ENCODE assay signal across 22 cellular contexts in the genomic region with DNA sequence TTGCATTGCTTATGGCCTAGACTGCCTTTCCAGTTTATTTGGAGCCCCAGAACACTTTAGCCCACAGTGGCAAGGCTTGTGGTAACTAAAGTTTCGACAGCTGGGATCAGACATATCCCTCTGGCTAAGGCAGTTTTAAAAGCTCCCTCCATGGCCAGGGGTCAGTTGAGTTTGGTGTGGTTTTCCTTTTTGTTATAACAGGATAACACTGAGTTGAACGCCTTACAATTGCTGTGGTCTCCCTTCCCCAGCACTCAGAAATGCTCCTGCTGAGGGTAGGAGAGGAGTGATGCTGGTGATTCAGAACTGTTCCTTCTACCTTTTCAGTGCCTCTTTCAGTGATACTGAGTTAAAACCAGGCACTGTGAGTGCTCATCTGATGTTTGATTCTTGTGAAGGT.
DNase-seq lines count a peak whose midpoint lies in the region; FAIRE-seq and TF ChIP-seq lines count a peak whose summit lies in the region.
"Had no signal": no experiment of that assay in that cellular context is flagged by ENCODE, and none has a peak within 500 bp of the region (broad histone marks: within the 10 kb centered on the region; RNA-seq: fewer than 3 reads in every experiment).

No MANE protein-coding gene starts in this region.

- H4K5ac ChIP-seq in H1 (ENCODE audit: insufficient read length, low read depth, low read length): no peak overlapping the region

- H3K4me3 ChIP-seq in H1 (ENCODE audit: extremely low read depth in 1 of 4, insufficient read depth in 2 of 4, low read depth in 3 of 4, low read length in 4 of 4): no peak overlapping the region
- H3K4me3 ChIP-seq: PC-9, SJSA1 had no signal

- peaks cover 24% of the 10 kb centered on the region for H3K9me3 Mint-ChIP-seq in nephron progenitor cell

- H2BK120ac ChIP-seq in H1 (replicated peaks; ENCODE audit: low read depth, low read length): no peak overlapping the region

- H3K4me2 ChIP-seq in H1 (ENCODE audit: insufficient read depth in 1 of 2, low read depth in 2 of 2, low read length in 2 of 2): no peak overlapping the region
- H3K4me2 ChIP-seq: PC-9 had no signal

- H3K23ac ChIP-seq in H1 (ENCODE audit: insufficient read length): no peak overlapping the region

- H3K4ac ChIP-seq in H1 (replicated peaks; ENCODE audit: insufficient read length, low read depth, low read length): no peak overlapping the region

- CTCF ChIA-PET in H1 (lab: Charles Lee; ENCODE audit: partially characterized antibody): interaction anchor here (1.2 kb wide), 1 partner anchor 17 kb away, joined by 3 read pairs; no protein-coding TSS in a partner anchor

- H4K91ac ChIP-seq in H1 (replicated peaks; ENCODE audit: insufficient read length, low read length): no peak overlapping the region

- H3K9me3 ChIP-seq in H1 (ENCODE audit: insufficient read depth in 2 of 2, low read depth in 1 of 2, low read length in 1 of 2): no peaks in the 10 kb centered on the region
- H3K9me3 ChIP-seq: SJSA1 had no signal

- no peak overlapping the region for H3K27ac ChIP-seq in H1 (ENCODE audit: low read depth, low read length)
- H3K27ac ChIP-seq: 22Rv1, PC-9, SJSA1 had no signal

- H3K27me3 Mint-ChIP-seq in nephron progenitor cell (ENCODE audit: low read depth, poor library complexity): no peaks in the 10 kb centered on the region

- FAIRE-seq in H1 (lab: Jason Lieb, UNC) (no peak), GM19239 (lab: Jason Lieb, UNC) (no peak)

- H3K4me1 Mint-ChIP-seq in nephron progenitor cell: no peaks in the 10 kb centered on the region

- no peak overlapping the region for H2AFZ ChIP-seq in H1 (ENCODE audit: low read length)
- H2AFZ ChIP-seq: PC-9 had no signal

- H2BK5ac ChIP-seq in H1 (ENCODE audit: low read depth, low read length): peak overlapping the region; percentile 26; the same call in 1 of the 2 replicates

- TF ChIP-seq RAD21 in H1 (IDR thresholded peaks at IDR 0.05 in 1 of 2, conservative IDR thresholded peaks at IDR 0.05 in 1 of 2; ENCODE audit: low read depth in 2 of 2, low read length in 2 of 2): no peak

- H3K18ac ChIP-seq in H1 (ENCODE audit: extremely low read depth, low read length): no peak overlapping the region

- peaks cover 6% of the 10 kb centered on the region; the same call in 1 of the 2 replicates for H3K79me1 ChIP-seq in H1 (ENCODE audit: low read depth, low read length)

- peaks cover 0 to 10% (median 3%) of the 10 kb centered on the region in 4 experiments; a peak in 3 of 7 replicates for H3K4me1 ChIP-seq in H1 (replicated peaks in 1 of 4; ENCODE audit: control insufficient read depth in 3 of 4, insufficient read depth in 4 of 4, low read length in 3 of 4)

- peak overlapping the region; percentile 53 for H3K27ac Mint-ChIP-seq in nephron progenitor cell

- POLR2A ChIA-PET in H1 (lab: Charles Lee; ENCODE audit: partially characterized antibody): no interaction called here

- TF ChIP-seq CTCF in H1 (IDR thresholded peaks at IDR 0.05; ENCODE audit: control extremely low read depth in 1 of 3, insufficient read depth in 1 of 3, low read depth in 1 of 3, low read length in 3 of 3) (no peak), nephron progenitor cell (IDR thresholded peaks at IDR 0.05) (no peak)

- H3K36me3 ChIP-seq in H1 (ENCODE audit: control insufficient read depth in 2 of 4, insufficient read depth in 4 of 4, low read length in 3 of 4): no peaks in the 10 kb centered on the region
- H3K36me3 ChIP-seq: SJSA1 had no signal

- no peak overlapping the region for H3K14ac ChIP-seq in H1 (ENCODE audit: insufficient read length)

- H3K36me3 Mint-ChIP-seq in nephron progenitor cell (ENCODE audit: low read depth): peaks cover 22% of the 10 kb centered on the region

- H2BK15ac ChIP-seq in H1 (ENCODE audit: low read length): no peak overlapping the region

- H4K8ac ChIP-seq in H1 (ENCODE audit: extremely low read depth, insufficient read depth, low read length): no peak overlapping the region

- DNase-seq in DMS53 (lab: John Stamatoyannopoulos, UW) (peak; percentile 29), DMS53 treated with DMSO at 0.1 percent for 48 hours (lab: John Stamatoyannopoulos, UW; ENCODE audit: unreplicated experiment) (no peak), H1 (ENCODE audit: low read depth in 1 of 2, low spot score in 2 of 2) (no peak), nephron progenitor cell (no peak), GM19239 (ENCODE audit: insufficient read length, low spot score) (no peak), KG1 (lab: John Stamatoyannopoulos, UW) (no peak), activated T-cell treated with anti-CD3 and anti-CD28 coated beads for 4 hours (no peak)
- DNase-seq: Calu3; H7; Karpas-422; MV-4-11; NCI-H1105 treated with DMSO at 0.1 percent for 48 hours; NCI-H146; NCI-H1930; NCI-H2107; NCI-H446 treated with DMSO at 0.1 percent for 48 hours; NCI-H526; NCI-H82; NK-92 treated with Interleukin-12 subunit alpha and Interleukin-12 subunit beta, amount 100 ng/mL, for 24 hours; PC-9 had no signal

- H2AK5ac ChIP-seq in H1 (ENCODE audit: low read depth, low read length): no peak overlapping the region

- WGBS in H1 (ENCODE audit: extremely low coverage in 1 of 2, insufficient coverage in 1 of 2, insufficient read length in 1 of 2, insufficient replicate concordance in 2 of 2, low coverage in 1 of 2, low lambda C conversion rate in 2 of 2, missing lambda C conversion rate in 1 of 2), 2 experiments: 68% methylated on average over 2 of the region's 2 CpGs; no CpG with 5 or more reads in 1 of the 2 experiments

- H2BK20ac ChIP-seq in H1 (ENCODE audit: low read length): no peak overlapping the region

- TF ChIP-seq EP300 in H1 (IDR thresholded peaks at IDR 0.05; ENCODE audit: borderline replicate concordance in 1 of 2, low read depth in 2 of 2, low read length in 2 of 2): no peak

- peak overlapping the region; percentile 12; the same call in 1 of the 2 replicates for H2BK12ac ChIP-seq in H1 (ENCODE audit: low read depth, low read length)

- H3K27me3 ChIP-seq in H1 (replicated peaks in 1 of 4; ENCODE audit: control insufficient read depth in 3 of 4, extremely low read depth in 1 of 4, insufficient read depth in 3 of 4, low read length in 3 of 4): no peaks in the 10 kb centered on the region
- H3K27me3 ChIP-seq: SJSA1 had no signal

- no peak for TF ChIP-seq POLR2A in H1 (IDR thresholded peaks at IDR 0.05; ENCODE audit: control extremely low read depth in 1 of 2, low read depth in 2 of 2, low read length in 2 of 2)

- peaks cover 0 to 88% of the 10 kb centered on the region in 2 experiments; a peak in 3 of 4 replicates for H3K79me2 ChIP-seq in H1 (ENCODE audit: control insufficient read depth in 1 of 2, insufficient read depth in 2 of 2, low read length in 2 of 2)

- H3K9ac ChIP-seq in H1 (replicated peaks in 1 of 4; ENCODE audit: extremely low read depth in 1 of 4, low read depth in 3 of 4, low read length in 3 of 4): no peak overlapping the region

- no peaks in the 10 kb centered on the region for H3K23me2 ChIP-seq in H1 (ENCODE audit: low read depth, low read length)

- no peak overlapping the region for H3K4me3 Mint-ChIP-seq in nephron progenitor cell

- peaks cover 0 to 7% of the 10 kb centered on the region in 2 experiments for H4K20me1 ChIP-seq in H1 (replicated peaks in 1 of 2; ENCODE audit: control insufficient read depth in 1 of 2, insufficient read depth in 2 of 2, low read length in 2 of 2)

- no peak overlapping the region for H3K56ac ChIP-seq in H1 (replicated peaks; ENCODE audit: insufficient read length, low read depth, low read length)

TF ChIP-seq in H1, 55 proteins besides CTCF, POLR2A, EP300 and RAD21 (continues in another document):
- no peak for TF ChIP-seq CEBPB (IDR thresholded peaks at IDR 0.05; ENCODE audit: low read depth, low read length)
- TF ChIP-seq TAF7 (optimal IDR thresholded peaks at IDR 0.05; ENCODE audit: borderline replicate concordance, low read depth, low read length): no peak
- TF ChIP-seq, protein P1, sequence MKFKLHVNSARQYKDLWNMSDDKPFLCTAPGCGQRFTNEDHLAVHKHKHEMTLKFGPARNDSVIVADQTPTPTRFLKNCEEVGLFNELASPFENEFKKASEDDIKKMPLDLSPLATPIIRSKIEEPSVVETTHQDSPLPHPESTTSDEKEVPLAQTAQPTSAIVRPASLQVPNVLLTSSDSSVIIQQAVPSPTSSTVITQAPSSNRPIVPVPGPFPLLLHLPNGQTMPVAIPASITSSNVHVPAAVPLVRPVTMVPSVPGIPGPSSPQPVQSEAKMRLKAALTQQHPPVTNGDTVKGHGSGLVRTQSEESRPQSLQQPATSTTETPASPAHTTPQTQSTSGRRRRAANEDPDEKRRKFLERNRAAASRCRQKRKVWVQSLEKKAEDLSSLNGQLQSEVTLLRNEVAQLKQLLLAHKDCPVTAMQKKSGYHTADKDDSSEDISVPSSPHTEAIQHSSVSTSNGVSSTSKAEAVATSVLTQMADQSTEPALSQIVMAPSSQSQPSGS (IDR thresholded peaks at IDR 0.05; ENCODE audit: low read length): no peak
- TF ChIP-seq CBX5 (IDR thresholded peaks at IDR 0.05; ENCODE audit: low read depth, low read length): no peak
- TF ChIP-seq SRF (IDR thresholded peaks at IDR 0.05; ENCODE audit: low read depth, low read length): no peak
- TF ChIP-seq GTF2F1 (IDR thresholded peaks at IDR 0.05; ENCODE audit: borderline replicate concordance, low read depth, low read length): no peak
- TF ChIP-seq RBBP5 (IDR thresholded peaks at IDR 0.05; ENCODE audit: borderline replicate concordance, low read depth, low read length): no peak
- TF ChIP-seq FOSL1 (IDR thresholded peaks at IDR 0.05; ENCODE audit: insufficient read depth, low read depth, low read length): no peak
- no peak for TF ChIP-seq CHD1 (IDR thresholded peaks at IDR 0.05; ENCODE audit: low read depth, low read length)
- TF ChIP-seq ZNF274 (IDR thresholded peaks at IDR 0.05; ENCODE audit: borderline replicate concordance, extremely low read depth, low read length): no peak
- no peak for TF ChIP-seq BRCA1 (IDR thresholded peaks at IDR 0.05; ENCODE audit: low read depth, low read length)
- TF ChIP-seq, protein P2, sequence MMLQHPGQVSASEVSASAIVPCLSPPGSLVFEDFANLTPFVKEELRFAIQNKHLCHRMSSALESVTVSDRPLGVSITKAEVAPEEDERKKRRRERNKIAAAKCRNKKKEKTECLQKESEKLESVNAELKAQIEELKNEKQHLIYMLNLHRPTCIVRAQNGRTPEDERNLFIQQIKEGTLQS (IDR thresholded peaks at IDR 0.05; ENCODE audit: insufficient read depth, low read depth, low read length): no peak
- no peak for TF ChIP-seq PHF8 (conservative IDR thresholded peaks at IDR 0.05; ENCODE audit: low read depth, low read length)
- no peak for TF ChIP-seq KDM1A (IDR thresholded peaks at IDR 0.05; ENCODE audit: borderline replicate concordance, low read length)
- no peak for TF ChIP-seq EZH2 (IDR thresholded peaks at IDR 0.05; ENCODE audit: low read depth, low read length, severe bottlenecking)
- TF ChIP-seq SIX5 (IDR thresholded peaks at IDR 0.05; ENCODE audit: low read depth, low read length): no peak
- no peak for TF ChIP-seq RFX5 (IDR thresholded peaks at IDR 0.05; ENCODE audit: borderline replicate concordance, low read depth, low read length)
- no peak for TF ChIP-seq SP2 (IDR thresholded peaks at IDR 0.05; ENCODE audit: low read length)
- TF ChIP-seq NRF1 (IDR thresholded peaks at IDR 0.05; ENCODE audit: low read depth, low read length): no peak
